2 cellular contexts compared by ENCODE assay signal in genomic region chr12:14893471-14894250, GRCh38.
TF ChIP-seq lines count a peak whose summit lies in the region.

No MANE protein-coding gene starts in this region.

TF ChIP-seq in IMR-90, 13 proteins besides CTCF, POLR2A, EP300 and RAD21:
- TF ChIP-seq RCOR1 (IDR thresholded peaks at IDR 0.05; ENCODE audit: insufficient replicate concordance, low read length) (no peak), RFX5 (IDR thresholded peaks at IDR 0.05; ENCODE audit: low read depth, low read length) (no peak), USF2 (IDR thresholded peaks at IDR 0.05; ENCODE audit: low read depth, low read length) (no peak), BHLHE40 (IDR thresholded peaks at IDR 0.05; ENCODE audit: low read depth, low read length) (no peak), CEBPB (IDR thresholded peaks at IDR 0.05; ENCODE audit: low read depth, low read length) (no peak), MAZ (IDR thresholded peaks at IDR 0.05; ENCODE audit: borderline replicate concordance, low read depth, low read length) (no peak), MXI1 (IDR thresholded peaks at IDR 0.05; ENCODE audit: borderline replicate concordance, low read depth, low read length) (no peak), ELK1 (IDR thresholded peaks at IDR 0.05; ENCODE audit: borderline replicate concordance, low read depth, low read length) (no peak), MAFK (IDR thresholded peaks at IDR 0.05; ENCODE audit: low read depth, low read length) (no peak), NFE2L2 (IDR thresholded peaks at IDR 0.05; ENCODE audit: low read depth, low read length) (no peak)
TF ChIP-seq in IMR-90: peak in this region for 0.

TF ChIP-seq in endothelial cell of umbilical vein, 7 proteins besides CTCF, POLR2A, EP300 and RAD21:
- TF ChIP-seq MAX (IDR thresholded peaks at IDR 0.05; ENCODE audit: insufficient read depth, insufficient read length): no peak
- TF ChIP-seq POLR2AphosphoS5 (IDR thresholded peaks at IDR 0.05; ENCODE audit: insufficient read depth, low read depth, low read length): no peak
- no peak for TF ChIP-seq GATA2 (IDR thresholded peaks at IDR 0.05; ENCODE audit: insufficient read depth, insufficient read length, low read depth, low read length)
- TF ChIP-seq EZH2 (IDR thresholded peaks at IDR 0.05; ENCODE audit: borderline replicate concordance, low read depth, low read length, severe bottlenecking): no peak
- no peak for TF ChIP-seq FOS (IDR thresholded peaks at IDR 0.05; ENCODE audit: borderline replicate concordance, insufficient read depth, low read length)
- TF ChIP-seq MYC (IDR thresholded peaks at IDR 0.05; ENCODE audit: low read depth, low read length): no peak
- TF ChIP-seq JUN (IDR thresholded peaks at IDR 0.05; ENCODE audit: borderline replicate concordance, insufficient read depth, insufficient read length, low read depth): no peak
TF ChIP-seq in endothelial cell of umbilical vein: peak in this region for 0.
